19 cellular contexts compared by ENCODE assay signal in the genomic region with DNA sequence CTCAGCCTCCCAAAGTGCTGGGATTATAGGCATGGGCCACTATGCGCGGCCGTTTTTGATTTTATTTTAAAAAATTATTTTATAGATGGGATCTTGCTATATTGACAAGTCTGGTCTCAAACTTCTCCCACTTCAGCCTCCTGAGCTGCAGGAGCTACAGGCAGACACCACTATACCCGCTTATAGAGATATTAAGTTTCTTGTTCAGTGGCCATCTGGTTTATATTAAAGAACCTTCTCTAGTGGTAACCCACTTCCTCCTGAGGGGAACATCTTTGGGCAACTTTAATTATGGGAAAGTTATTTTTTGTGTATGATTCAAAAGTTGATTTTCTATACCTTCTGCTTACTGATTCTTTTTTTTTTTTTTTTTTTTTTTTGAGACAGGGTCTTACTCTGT.
"Had no signal": no experiment of that assay in that cellular context is flagged by ENCODE, and none has a peak within 500 bp of the region (broad histone marks: within the 10 kb centered on the region; RNA-seq: fewer than 3 reads in every experiment).

No MANE protein-coding gene starts in this region.

- H3K9me3 ChIP-seq: adrenal gland, breast epithelium, heart right ventricle, sigmoid colon, spleen had no signal

- H3K4me3 Mint-ChIP-seq: activated naive CD4-positive, alpha-beta T cell treated with anti-CD3 and anti-CD28 coated beads, Interleukin-2, amount 50 U/mL, for 24 hours; activated T-cell treated with anti-CD3 and anti-CD28 coated beads, Interleukin-2, amount 50 U/mL, for 72 hours; nephron progenitor cell; stimulated activated memory B cell treated with anti-CD40 and anti-IgM and Interleukin-4, amounts not matched to agents 10 μg/mL and 1 μg/mL and 100 μg/mL, for 72 hours had no signal

- H3K27ac ChIP-seq: adrenal gland, breast epithelium, heart right ventricle, sigmoid colon, WERI-Rb-1 had no signal

- H3K4me1 ChIP-seq: adrenal gland, breast epithelium had no signal

- DNase-seq: activated CD4-positive, alpha-beta T cell treated with anti-CD3 and anti-CD28 coated beads for 1 hour; activated effector memory CD4-positive, alpha-beta T cell treated with anti-CD3 and anti-CD28 coated beads, Interleukin-2, amount 50 U/mL, for 16 hours; adrenal gland; cerebellar nuclear complex; effector CD4-positive, alpha-beta T cell; heart right ventricle; left ventricle myocardium superior; nephron progenitor cell; occipital lobe; posterior cingulate gyrus; sigmoid colon; spleen; stimulated activated CD4-positive, alpha-beta T cell treated with anti-CD3 and anti-CD28 coated beads, Interleukin-4, amount 100 ng/mL, for 4 hours; WERI-Rb-1 had no signal

- H3K27ac Mint-ChIP-seq: activated T-cell treated with anti-CD3 and anti-CD28 coated beads, Interleukin-2, amount 50 U/mL, for 72 hours; nephron progenitor cell; stimulated activated memory B cell treated with anti-CD40 and anti-IgM and Interleukin-4, amounts not matched to agents 10 μg/mL and 1 μg/mL and 100 μg/mL, for 72 hours had no signal

- H3K4me3 ChIP-seq: adrenal gland, breast epithelium, heart right ventricle, sigmoid colon, spleen had no signal

- H3K27me3 ChIP-seq: adrenal gland, breast epithelium, heart right ventricle, sigmoid colon, spleen had no signal

- H3K9me3 Mint-ChIP-seq: activated naive CD4-positive, alpha-beta T cell treated with anti-CD3 and anti-CD28 coated beads, Interleukin-2, amount 50 U/mL, for 24 hours; nephron progenitor cell had no signal

- H3K36me3 ChIP-seq: adrenal gland, breast epithelium, heart right ventricle, sigmoid colon, spleen, WERI-Rb-1 had no signal

- H3K36me3 Mint-ChIP-seq: activated naive CD4-positive, alpha-beta T cell treated with anti-CD3 and anti-CD28 coated beads, Interleukin-2, amount 50 U/mL, for 24 hours; stimulated activated memory B cell treated with anti-CD40 and anti-IgM and Interleukin-4, amounts not matched to agents 10 μg/mL and 1 μg/mL and 100 μg/mL, for 72 hours had no signal

- ATAC-seq: esophagus mucosa; heart right ventricle; left ventricle myocardium superior; stimulated activated memory B cell treated with anti-CD40 and anti-IgM and Interleukin-4, amounts not matched to agents 10 μg/mL and 1 μg/mL and 100 μg/mL, for 72 hours had no signal

- H3K4me1 Mint-ChIP-seq: nephron progenitor cell; stimulated activated memory B cell treated with anti-CD40 and anti-IgM and Interleukin-4, amounts not matched to agents 10 μg/mL and 1 μg/mL and 100 μg/mL, for 72 hours had no signal

- H3K27me3 Mint-ChIP-seq: activated naive CD4-positive, alpha-beta T cell treated with anti-CD3 and anti-CD28 coated beads, Interleukin-2, amount 50 U/mL, for 24 hours; stimulated activated memory B cell treated with anti-CD40 and anti-IgM and Interleukin-4, amounts not matched to agents 10 μg/mL and 1 μg/mL and 100 μg/mL, for 72 hours had no signal
